Comparison of ENCODE assay signal across 8 cellular contexts in the genomic region with DNA sequence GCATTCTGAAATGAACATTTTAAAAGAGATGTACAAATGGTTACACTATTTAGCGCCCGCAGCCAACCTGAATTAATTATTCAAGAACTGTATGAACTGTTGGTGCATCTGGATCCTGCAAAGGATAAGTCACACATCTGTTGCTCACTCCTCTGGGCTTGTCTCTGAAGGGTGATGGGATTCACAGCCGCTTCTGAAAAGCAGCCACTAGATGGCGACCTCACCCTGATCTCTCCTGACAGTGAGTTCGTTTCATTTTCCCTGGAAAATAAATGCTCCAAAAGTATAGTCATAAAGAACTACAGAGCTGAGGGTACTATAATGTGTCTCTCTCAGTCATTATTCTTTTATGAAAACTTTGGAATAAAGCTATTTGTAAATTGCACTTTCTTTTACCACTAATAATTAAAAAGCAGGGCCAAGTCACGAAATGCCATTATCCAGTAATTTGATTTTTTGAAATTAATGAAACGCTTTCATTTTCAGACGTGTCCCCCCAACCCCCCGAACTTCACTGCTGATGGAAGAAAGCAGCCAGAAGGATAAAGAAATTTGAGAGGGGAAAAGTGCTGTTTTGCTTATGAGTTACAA.
DNase-seq lines count a peak whose midpoint lies in the region; ATAC-seq and TF ChIP-seq lines count a peak whose summit lies in the region.

No MANE protein-coding gene starts in this region.

- H3K9me3 ChIP-seq in endodermal cell (ENCODE audit: control insufficient read depth, low read length), result no peaks in the 10 kb centered on the region

- H3K36me3 ChIP-seq in endodermal cell (ENCODE audit: control insufficient read depth, insufficient read depth, low read length) (no peaks in the 10 kb centered on the region), mesendoderm (ENCODE audit: control insufficient read depth, insufficient read depth, low read length) (no peaks in the 10 kb centered on the region)

- no peak overlapping the region for H3K27ac Mint-ChIP-seq in endodermal cell

- no peak overlapping the region for H2BK5ac ChIP-seq in mesendoderm (ENCODE audit: low read length)

- peak; percentile 85 for TF ChIP-seq CTCF in AG09309 (IDR thresholded peaks at IDR 0.05; ENCODE audit: control insufficient read depth, insufficient read depth, low read depth, low read length, missing control alignments)
- peak; percentile 94 for TF ChIP-seq CTCF in endodermal cell (conservative IDR thresholded peaks at IDR 0.05)

- no peak overlapping the region for H2BK15ac ChIP-seq in mesendoderm (replicated peaks; ENCODE audit: low read depth)

- no peak overlapping the region for H3K4me3 ChIP-seq in AG09309 (ENCODE audit: control insufficient read depth, low read depth, low read length)
- no peak overlapping the region for H3K4me3 ChIP-seq in endodermal cell (ENCODE audit: low read length)
- H3K4me3 ChIP-seq in mesendoderm (ENCODE audit: low read length), result no peak overlapping the region

- H3K27ac ChIP-seq in endodermal cell (ENCODE audit: low read depth, low read length) (no peak overlapping the region), mesendoderm (ENCODE audit: low read depth, low read length) (no peak overlapping the region)

- H3K27me3 ChIP-seq in endodermal cell (ENCODE audit: control insufficient read depth, insufficient read depth, low read length, poor library complexity, severe bottlenecking), result peaks cover 39% of the 10 kb centered on the region
- no peaks in the 10 kb centered on the region for H3K27me3 ChIP-seq in mesendoderm (ENCODE audit: insufficient read depth, low read length, poor library complexity)

- H3K23ac ChIP-seq in mesendoderm (ENCODE audit: low read length), result no peak overlapping the region

- H3K9ac ChIP-seq in endodermal cell (ENCODE audit: extremely low read depth, low read length, poor library complexity, severe bottlenecking), result no peak overlapping the region
- no peak overlapping the region for H3K9ac ChIP-seq in mesendoderm (ENCODE audit: low read length)

- DNase-seq in AG09309 (ENCODE audit: low read depth) (peak; percentile 50), NCI-H510A (lab: John Stamatoyannopoulos, UW) (peak; percentile 28), endodermal cell (peak; percentile 90), mesendoderm (peak; percentile 71)
- peak; percentile 47 to 56 for DNase-seq in activated CD4-positive, alpha-beta T cell treated with anti-CD3 and anti-CD28 coated beads, Interleukin-2, amount 50 U/mL, for 48 hours
- DNase-seq in stimulated activated CD8-positive, alpha-beta memory T cell treated with anti-CD3 and anti-CD28 coated beads, Interleukin-4, amount 100 ng/mL, for 48 hours, result peak; percentile 72

- H3K79me2 ChIP-seq in mesendoderm (ENCODE audit: control insufficient read depth, insufficient read depth, low read length), result no peaks in the 10 kb centered on the region

- no peak overlapping the region for H2BK120ac ChIP-seq in mesendoderm (ENCODE audit: low read depth, low read length)

- no peaks in the 10 kb centered on the region for H3K9me3 Mint-ChIP-seq in endodermal cell

- H4K8ac ChIP-seq in mesendoderm (ENCODE audit: low read depth, low read length), result no peak overlapping the region

- H3K4me3 Mint-ChIP-seq in endodermal cell, result no peak overlapping the region

- 41 to 42% methylated on average over 7 to 9 of the region's 9 CpGs for WGBS in endodermal cell (ENCODE audit: insufficient coverage in 1 of 2, insufficient read length in 1 of 2), 2 experiments
- WGBS in mesendoderm (ENCODE audit: extremely low coverage, insufficient coverage, low lambda C conversion rate), result no CpG with 5 or more reads among the region's 9 CpGs

- H3K4me1 Mint-ChIP-seq in endodermal cell, result peaks cover 2% of the 10 kb centered on the region

- no peak overlapping the region for H3K56ac ChIP-seq in mesendoderm (ENCODE audit: low read length)

- no peak overlapping the region for H3K4ac ChIP-seq in mesendoderm (ENCODE audit: low read depth, low read length)

- no peaks in the 10 kb centered on the region for H3K79me1 ChIP-seq in mesendoderm (ENCODE audit: low read length)

- H3K18ac ChIP-seq in mesendoderm (ENCODE audit: low read length), result no peak overlapping the region

- ATAC-seq in GM18858 (IDR thresholded peaks at IDR 0.05; ENCODE audit: unreplicated experiment), result peak; percentile 84
- peak; percentile 95 for ATAC-seq in HG03342 (IDR thresholded peaks at IDR 0.05; ENCODE audit: unreplicated experiment)

- H2AK5ac ChIP-seq in mesendoderm (ENCODE audit: low read length), result no peak overlapping the region

- H4K5ac ChIP-seq in mesendoderm (ENCODE audit: low read length), result no peak overlapping the region

- H3K36me3 Mint-ChIP-seq in endodermal cell (ENCODE audit: low read depth), result no peaks in the 10 kb centered on the region

- H3K27me3 Mint-ChIP-seq in endodermal cell (ENCODE audit: insufficient read depth), result peaks cover 54% of the 10 kb centered on the region

- no peak overlapping the region for H3K4me2 ChIP-seq in mesendoderm (ENCODE audit: low read length)

- peaks cover 4% of the 10 kb centered on the region for H3K4me1 ChIP-seq in endodermal cell (ENCODE audit: control insufficient read depth, insufficient read depth, low read length)
- H3K4me1 ChIP-seq in mesendoderm (ENCODE audit: control insufficient read depth, low read depth, low read length), result no peaks in the 10 kb centered on the region

Comparison
In these comparisons a context has a peak if more than half of its experiments do, and no peak if none do; other contexts are left out.
1. DNase-seq: peak in every context shown above with its lines; median percentile 90 in endodermal cell; 72 in stimulated activated CD8-positive, alpha-beta memory T cell treated with anti-CD3 and anti-CD28 coated beads, Interleukin-4, amount 100 ng/mL, for 48 hours; 71 in mesendoderm; 52 in activated CD4-positive, alpha-beta T cell treated with anti-CD3 and anti-CD28 coated beads, Interleukin-2, amount 50 U/mL, for 48 hours; 50 in AG09309; 28 in NCI-H510A.